8 cellular contexts compared by ENCODE assay signal in genomic region chr17:74748279-74748528, GRCh38. TPM values are rescaled to one million over a fixed set of nuclear protein-coding genes. Genes with fewer than 3 reads are reported as not detected.
DNase-seq lines count a peak whose midpoint lies in the region; ATAC-seq and TF ChIP-seq lines count a peak whose summit lies in the region.

No MANE protein-coding gene starts in this region.

- H3K4me3 Mint-ChIP-seq in activated CD8-positive, alpha-beta T cell treated with anti-CD3 and anti-CD28 coated beads, Interleukin-2, amount 10 ng/mL, durations not matched to agents 7 days and 5 days, result peak overlapping the region; percentile 99

- DNase-seq in heart right ventricle, result no peak
- DNase-seq in left cardiac atrium, result no peak
- no peak for DNase-seq in activated CD8-positive, alpha-beta T cell treated with anti-CD3 and anti-CD28 coated beads, Interleukin-2, amount 10 ng/mL, durations not matched to agents 7 days and 5 days
- DNase-seq in DMS53 treated with DMSO at 0.1 percent for 48 hours (lab: John Stamatoyannopoulos, UW; ENCODE audit: unreplicated experiment), result no peak
- no peak for DNase-seq in SW 1271 (lab: John Stamatoyannopoulos, UW)

- peaks cover 45% of the 10 kb centered on the region for H3K36me3 Mint-ChIP-seq in activated CD8-positive, alpha-beta T cell treated with anti-CD3 and anti-CD28 coated beads, Interleukin-2, amount 10 ng/mL, durations not matched to agents 7 days and 5 days (ENCODE audit: low read depth)

- peaks cover 56% of the 10 kb centered on the region for H3K4me1 Mint-ChIP-seq in activated CD8-positive, alpha-beta T cell treated with anti-CD3 and anti-CD28 coated beads, Interleukin-2, amount 10 ng/mL, durations not matched to agents 7 days and 5 days (ENCODE audit: low read depth)

- TF ChIP-seq CTCF in heart right ventricle (IDR thresholded peaks at IDR 0.05) (peak in 4 of 9 donors; percentile 5 to 36 (median 24)), liver (IDR thresholded peaks at IDR 0.05; ENCODE audit: low read depth, low read length, missing input control) (peak; percentile 42)

- H3K27me3 ChIP-seq in heart right ventricle (no peaks in the 10 kb centered on the region), liver (ENCODE audit: control insufficient read depth in 4 of 4, insufficient read depth in 4 of 4, low read length in 3 of 4) (no peaks in the 10 kb centered on the region)

- H3K9me3 Mint-ChIP-seq in activated CD8-positive, alpha-beta T cell treated with anti-CD3 and anti-CD28 coated beads, Interleukin-2, amount 10 ng/mL, durations not matched to agents 7 days and 5 days (ENCODE audit: insufficient read depth), result no peaks in the 10 kb centered on the region

- POLR2A ChIA-PET in activated CD8-positive, alpha-beta T cell treated with anti-CD3 and anti-CD28 coated beads, Interleukin-2, amount 10 ng/mL, durations not matched to agents 7 days and 5 days (lab: Charles Lee), result interaction anchor here (6.9 kb wide), 1 partner anchor 11 kb away, joined by 62 read pairs; the partner anchor contains the start of gene RAB37

- H3K4me1 ChIP-seq in heart right ventricle, result peaks cover 7 to 88% (median 49%) of the 10 kb centered on the region in 9 donors
- peaks cover 17 to 56% (median 38%) of the 10 kb centered on the region in 4 donors for H3K4me1 ChIP-seq in liver (ENCODE audit: control insufficient read depth in 4 of 4, insufficient read depth in 4 of 4, low read length in 3 of 4)
- H3K4me1 ChIP-seq in urinary bladder (ENCODE audit: insufficient read depth), result no peaks in the 10 kb centered on the region

- H3K27me3 Mint-ChIP-seq in activated CD8-positive, alpha-beta T cell treated with anti-CD3 and anti-CD28 coated beads, Interleukin-2, amount 10 ng/mL, durations not matched to agents 7 days and 5 days (ENCODE audit: low read depth), result no peaks in the 10 kb centered on the region

- ATAC-seq in heart right ventricle (no peak), left cardiac atrium (no peak), GM19455 (IDR thresholded peaks at IDR 0.05; ENCODE audit: unreplicated experiment) (no peak)
- no peak for ATAC-seq in activated CD8-positive, alpha-beta T cell treated with anti-CD3 and anti-CD28 coated beads, Interleukin-2, amount 10 ng/mL, durations not matched to agents 7 days and 5 days

- H3K9ac ChIP-seq in liver (ENCODE audit: low read depth in 1 of 2, low read length in 2 of 2), result no peak overlapping the region

- peak in 1 of 2 donors; percentile 10 for TF ChIP-seq RAD21 in liver (IDR thresholded peaks at IDR 0.05)

- H3K27ac ChIP-seq in heart right ventricle, result peak overlapping the region; percentile 37 to 92 (median 82)
- H3K27ac ChIP-seq in liver (ENCODE audit: low read depth in 1 of 2, low read length in 2 of 2), result peak overlapping the region; percentile 43 to 73
- H3K27ac ChIP-seq in urinary bladder (ENCODE audit: low read depth), result peak overlapping the region; percentile 29

- H3K36me3 ChIP-seq in heart right ventricle (peaks cover 0 to 4% (median 0%) of the 10 kb centered on the region in 9 donors), liver (ENCODE audit: control insufficient read depth in 4 of 4, insufficient read depth in 3 of 4, low read depth in 1 of 4, low read length in 3 of 4) (no peaks in the 10 kb centered on the region), urinary bladder (ENCODE audit: insufficient read depth) (no peaks in the 10 kb centered on the region)

- H3K9me3 ChIP-seq in heart right ventricle, result no peaks in the 10 kb centered on the region
- no peaks in the 10 kb centered on the region for H3K9me3 ChIP-seq in liver (ENCODE audit: control insufficient read depth in 4 of 4, low read length in 3 of 4)

- CTCF ChIA-PET in activated CD8-positive, alpha-beta T cell treated with anti-CD3 and anti-CD28 coated beads, Interleukin-2, amount 10 ng/mL, durations not matched to agents 7 days and 5 days (lab: Charles Lee), result interaction anchor here (3.2 to 4.5 kb wide), 3 partner anchors 9 to 43 kb away, joined by 18 to 79 read pairs (median 54); no protein-coding TSS in a partner anchor

- intact Hi-C loops in heart right ventricle (cut with DNase I), result loop anchor here in 4 of 10 donors (2.0 to 10.0 kb wide), 5 partner anchors 23 to 543 kb away; partner anchors contain the start of gene RPL38 (in 1 of the 4)
- intact Hi-C loops in left cardiac atrium (cut with DNase I), result loop anchor here in 1 of 2 donors (10.0 kb wide), 1 partner anchor 117 kb away; no protein-coding TSS in a partner anchor

- WGBS in heart right ventricle, 2 donors, result 0 to 1% methylated on average over 34 of the region's 34 CpGs
- WGBS in liver, result under 1% methylated on average over 34 of the region's 34 CpGs
- under 1% methylated on average over 34 of the region's 34 CpGs for WGBS in urinary bladder

- H3K27ac Mint-ChIP-seq in activated CD8-positive, alpha-beta T cell treated with anti-CD3 and anti-CD28 coated beads, Interleukin-2, amount 10 ng/mL, durations not matched to agents 7 days and 5 days, result no peak overlapping the region

- H3K4me3 ChIP-seq in heart right ventricle (peak overlapping the region; percentile 36 to 95 (median 88)), liver (ENCODE audit: low read depth in 1 of 3, low read length in 3 of 3) (peak overlapping the region in 2 of 3 donors; percentile 42 to 47), urinary bladder (ENCODE audit: low read depth, low read length) (peak overlapping the region; percentile 27)

TF ChIP-seq in liver, 16 proteins besides CTCF, POLR2A, EP300 and RAD21 (continues in another document):
- TF ChIP-seq TAF1 (conservative IDR thresholded peaks at IDR 0.05) (no peak), ZBTB33 (IDR thresholded peaks at IDR 0.05) (no peak), RXRA (IDR thresholded peaks at IDR 0.05) (no peak), EGR1 (IDR thresholded peaks at IDR 0.05; ENCODE audit: low read depth in 2 of 2) (no peak), HNF4G (IDR thresholded peaks at IDR 0.05) (no peak), FOXA2 (IDR thresholded peaks at IDR 0.05) (no peak)

RNA-seq across cellular contexts. Expression of gene NHERF1, which starts 0.2 kb away (rescaled TPM):
- 10 to 100 TPM in 6 of 10 donors, 1 to 10 TPM in 4; 6.7 to 33.4 (median 12.7) TPM for total RNA-seq in heart right ventricle
- 10 to 100 TPM in 1 of 2 donors, 1 to 10 TPM in 1; 6.9 to 24.5 TPM for polyA plus RNA-seq in heart right ventricle
- total RNA-seq in left cardiac atrium, result 10 to 100 TPM; 15.1 to 18.5 TPM
- total RNA-seq in activated CD8-positive, alpha-beta T cell treated with anti-CD3 and anti-CD28 coated beads, Interleukin-2, amount 10 ng/mL, durations not matched to agents 7 days and 5 days, result 100 to 1,000 TPM; 286 to 296 TPM
- total RNA-seq in liver, result 10 to 100 TPM; 38.1 to 84.1 TPM
- polyA plus RNA-seq in liver, result 100 to 1,000 TPM; 105 to 160 TPM
- 8.5 TPM for total RNA-seq in urinary bladder
- 16.7 TPM for polyA plus RNA-seq in urinary bladder

RNA-seq across cellular contexts. Expression of gene RAB37, which starts 11.1 kb away (rescaled TPM):
- total RNA-seq in heart right ventricle (1 to 10 TPM in 9 of 10 donors, under 1 TPM in 1; 0.95 to 2.8 (median 1.6) TPM), left cardiac atrium (1 to 10 TPM in 1 of 2 donors, under 1 TPM in 1; 0.58 to 3.2 TPM), liver (1 to 10 TPM; 5.1 to 5.3 TPM), urinary bladder (3.2 TPM)
- polyA plus RNA-seq in heart right ventricle (1 to 10 TPM in 1 of 2 donors, under 1 TPM in 1; 0.93 to 2.7 TPM), liver (1 to 10 TPM; 5.9 to 8.8 TPM), urinary bladder (6.7 TPM)
- 10 to 100 TPM; 19.1 to 19.6 TPM for total RNA-seq in activated CD8-positive, alpha-beta T cell treated with anti-CD3 and anti-CD28 coated beads, Interleukin-2, amount 10 ng/mL, durations not matched to agents 7 days and 5 days

RNA-seq across cellular contexts. Expression of gene NAT9, which starts 27.9 kb away (rescaled TPM):
- total RNA-seq in heart right ventricle (10 to 100 TPM; 10.6 to 25.9 (median 17.0) TPM), left cardiac atrium (10 to 100 TPM; 23.7 to 34.7 TPM), liver (10 to 100 TPM in 1 of 2 donors, 1 to 10 TPM in 1; 8.1 to 25.5 TPM), urinary bladder (20.7 TPM)
- polyA plus RNA-seq in heart right ventricle (10 to 100 TPM; 33.6 to 42.9 TPM), liver (10 to 100 TPM; 15.7 to 18.4 TPM), urinary bladder (33.3 TPM)
- 10 to 100 TPM; 28.3 to 30.7 TPM for total RNA-seq in activated CD8-positive, alpha-beta T cell treated with anti-CD3 and anti-CD28 coated beads, Interleukin-2, amount 10 ng/mL, durations not matched to agents 7 days and 5 days

RNA-seq across cellular contexts. Expression of gene CD300LF, which starts 35.5 kb away (rescaled TPM):
- 1 to 10 TPM in 1 of 10 donors, under 1 TPM in 6, not detected in 3; 0.13 to 4.5 (median 0.34) TPM for total RNA-seq in heart right ventricle
- polyA plus RNA-seq in heart right ventricle, result under 1 TPM; 0.15 to 0.36 TPM
- total RNA-seq in left cardiac atrium, result under 1 TPM; 0.41 to 0.44 TPM
- not detected for total RNA-seq in activated CD8-positive, alpha-beta T cell treated with anti-CD3 and anti-CD28 coated beads, Interleukin-2, amount 10 ng/mL, durations not matched to agents 7 days and 5 days
- 1 to 10 TPM; 1.5 to 1.9 TPM for total RNA-seq in liver
- under 1 TPM; 0.13 to 0.55 TPM for polyA plus RNA-seq in liver
- 0.63 TPM for total RNA-seq in urinary bladder
- 1.3 TPM for polyA plus RNA-seq in urinary bladder

Comparison
In these comparisons a context has a peak if more than half of its experiments do, and no peak if none do; other contexts are left out.
1. H3K27ac ChIP-seq: peak in every context shown above with its lines; median percentile 82 in heart right ventricle; 58 in liver; 29 in urinary bladder.
2. H3K4me3 ChIP-seq: peak in every context shown above with its lines; median percentile 88 in heart right ventricle; 44 in liver; 27 in urinary bladder.